2 cellular contexts compared by ENCODE assay signal in the genomic region with DNA sequence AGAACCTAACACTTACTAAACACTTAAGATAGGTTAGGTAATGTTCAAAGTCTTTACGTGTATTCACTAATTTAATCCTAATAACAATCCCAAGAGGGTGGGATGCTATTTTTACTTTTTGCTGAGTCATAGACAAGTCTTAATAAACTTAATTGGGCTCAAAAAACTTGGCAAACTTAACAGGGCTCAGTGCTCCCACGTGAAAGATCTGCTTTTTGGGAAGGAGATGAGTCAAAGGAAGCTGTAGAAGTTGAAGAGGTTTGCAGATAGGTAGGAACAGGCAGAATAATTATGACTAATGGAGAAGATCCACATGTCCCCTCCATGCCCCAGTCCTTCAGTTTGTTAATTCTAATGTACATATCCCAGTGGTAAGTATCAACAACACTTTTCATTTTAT.
A peak's percentile ranks its signal among the peaks of the same experiment; 100 is the strongest.
TF ChIP-seq lines count a peak whose summit lies in the region.

No MANE protein-coding gene starts in this region.

TF ChIP-seq in A549, 52 proteins besides CTCF, POLR2A, EP300 and RAD21:
- TF ChIP-seq TFCP2L1 (CRISPR knock-in tag; IDR thresholded peaks at IDR 0.05) (no peak), USF2 (IDR thresholded peaks at IDR 0.05) (no peak), NFE2L2 (conservative IDR thresholded peaks at IDR 0.05; ENCODE audit: low read length) (peak; percentile 53), MAFK (IDR thresholded peaks at IDR 0.05; ENCODE audit: partially characterized antibody) (peak; percentile 65), RNF2 (IDR thresholded peaks at IDR 0.05; ENCODE audit: borderline replicate concordance, low read depth) (no peak), RARB (CRISPR knock-in tag; IDR thresholded peaks at IDR 0.05) (no peak), BCL3 (IDR thresholded peaks at IDR 0.05) (no peak), CBX8 (IDR thresholded peaks at IDR 0.05) (no peak), NR3C1 (IDR thresholded peaks at IDR 0.05) (no peak), MAZ (IDR thresholded peaks at IDR 0.05; ENCODE audit: borderline replicate concordance, low read depth, low read length) (no peak), NPAS2 (CRISPR knock-in tag; IDR thresholded peaks at IDR 0.05; ENCODE audit: borderline replicate concordance) (no peak)
- TF ChIP-seq, protein P1, sequence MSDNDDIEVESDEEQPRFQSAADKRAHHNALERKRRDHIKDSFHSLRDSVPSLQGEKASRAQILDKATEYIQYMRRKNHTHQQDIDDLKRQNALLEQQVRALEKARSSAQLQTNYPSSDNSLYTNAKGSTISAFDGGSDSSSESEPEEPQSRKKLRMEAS (IDR thresholded peaks at IDR 0.05) = no peak
- TF ChIP-seq, protein P2, sequence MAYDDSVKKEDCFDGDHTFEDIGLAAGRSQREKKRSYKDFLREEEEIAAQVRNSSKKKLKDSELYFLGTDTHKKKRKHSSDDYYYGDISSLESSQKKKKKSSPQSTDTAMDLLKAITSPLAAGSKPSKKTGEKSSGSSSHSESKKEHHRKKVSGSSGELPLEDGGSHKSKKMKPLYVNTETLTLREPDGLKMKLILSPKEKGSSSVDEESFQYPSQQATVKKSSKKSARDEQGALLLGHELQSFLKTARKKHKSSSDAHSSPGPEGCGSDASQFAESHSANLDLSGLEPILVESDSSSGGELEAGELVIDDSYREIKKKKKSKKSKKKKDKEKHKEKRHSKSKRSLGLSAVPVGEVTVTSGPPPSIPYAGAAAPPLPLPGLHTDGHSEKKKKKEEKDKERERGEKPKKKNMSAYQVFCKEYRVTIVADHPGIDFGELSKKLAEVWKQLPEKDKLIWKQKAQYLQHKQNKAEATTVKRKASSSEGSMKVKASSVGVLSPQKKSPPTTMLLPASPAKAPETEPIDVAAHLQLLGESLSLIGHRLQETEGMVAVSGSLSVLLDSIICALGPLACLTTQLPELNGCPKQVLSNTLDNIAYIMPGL (CRISPR knock-in tag; IDR thresholded peaks at IDR 0.05; ENCODE audit: borderline replicate concordance) = no peak

TF ChIP-seq in K562, 482 proteins besides CTCF, POLR2A, EP300 and RAD21:
- TF ChIP-seq ZNF316 (IDR thresholded peaks at IDR 0.05) = peak; percentile 21; the same call in 1 of the 2 replicates
- 0 out of 2 replicates have a peak, but pooled peaks have one; percentile 25 for TF ChIP-seq MAFF (IDR thresholded peaks at IDR 0.05; ENCODE audit: low read length)
- TF ChIP-seq NFE2L1 (tag; IDR thresholded peaks at IDR 0.05; ENCODE audit: borderline replicate concordance, low read depth) = peak; percentile 52; the same call in 1 of the 2 replicates
- 0 out of 2 replicates have a peak, but pooled peaks have one; percentile 27 for TF ChIP-seq NFE2 (IDR thresholded peaks at IDR 0.05; ENCODE audit: low read depth)
- TF ChIP-seq MAFG (tag; conservative IDR thresholded peaks at IDR 0.05) = peak; percentile 64
- no peak for TF ChIP-seq CEBPB (tag; IDR thresholded peaks at IDR 0.05)
- TF ChIP-seq ZNF778 (CRISPR knock-in tag; IDR thresholded peaks at IDR 0.05) = no peak
- no peak for TF ChIP-seq TAF7 (tag; IDR thresholded peaks at IDR 0.05)
